8 cellular contexts compared by ENCODE assay signal in the genomic region with DNA sequence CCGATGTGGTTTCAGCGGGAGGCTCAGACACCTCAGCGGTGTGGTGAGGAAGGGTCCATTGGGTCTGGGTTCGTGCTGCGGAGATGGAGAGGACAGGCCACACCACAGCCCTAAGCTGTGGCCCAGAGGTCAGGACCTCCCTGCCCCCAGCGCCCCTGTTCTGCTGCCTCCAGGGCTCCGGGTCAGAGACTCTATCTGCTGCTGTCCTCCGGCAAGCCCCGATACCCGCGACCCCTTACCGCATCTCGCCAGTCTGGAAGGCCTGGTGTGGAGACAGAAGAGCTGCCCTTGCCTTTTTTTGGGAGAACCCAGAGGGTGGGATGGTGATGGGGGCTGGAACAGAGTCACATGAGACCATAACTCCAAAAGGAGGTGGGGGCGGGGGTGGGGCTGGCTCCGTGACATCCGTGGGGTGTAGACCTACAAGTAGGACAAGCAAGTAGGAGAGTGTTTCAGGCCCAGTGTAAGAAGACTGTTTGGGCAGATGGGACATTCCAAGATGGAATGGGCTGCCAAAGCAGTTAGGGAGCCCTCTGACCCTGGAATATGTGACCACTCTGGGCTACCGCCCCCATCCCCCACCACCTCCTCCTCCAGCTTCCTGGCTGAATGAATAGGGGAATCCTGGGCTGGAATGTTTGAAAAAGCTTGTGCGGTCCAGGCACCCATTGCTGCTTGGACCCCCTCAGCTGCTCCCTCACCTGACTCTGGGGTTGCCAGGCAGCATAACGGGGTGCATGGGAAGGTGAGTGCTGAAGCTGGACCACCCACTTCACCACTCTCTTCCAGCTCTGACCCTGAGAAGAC.
DNase-seq lines count a peak whose midpoint lies in the region; ATAC-seq and TF ChIP-seq lines count a peak whose summit lies in the region.

No MANE protein-coding gene starts in this region.

- H3K36me3 ChIP-seq in ACC112 (ENCODE audit: insufficient read depth, low read length), result no peaks in the 10 kb centered on the region
- H3K36me3 ChIP-seq in KMS-11 (ENCODE audit: insufficient read depth), result no peaks in the 10 kb centered on the region
- no peaks in the 10 kb centered on the region for H3K36me3 ChIP-seq in muscle layer of duodenum (ENCODE audit: control insufficient read depth in 1 of 2, insufficient read depth in 2 of 2, low read length in 2 of 2)

- peak overlapping the region; percentile 89 for H3K4me3 Mint-ChIP-seq in dendritic cell treated with granulocyte-macrophage colony-stimulating factor and Interleukin-4, amounts not matched to agents 40 ng/mL and 50 ng/mL, for 4 days

- H3K9me3 Mint-ChIP-seq in dendritic cell treated with granulocyte-macrophage colony-stimulating factor and Interleukin-4, amounts not matched to agents 40 ng/mL and 50 ng/mL, for 4 days, result no peaks in the 10 kb centered on the region

- H3K27ac Mint-ChIP-seq in dendritic cell treated with granulocyte-macrophage colony-stimulating factor and Interleukin-4, amounts not matched to agents 40 ng/mL and 50 ng/mL, for 4 days, result peak overlapping the region; percentile 81

- peak overlapping the region; percentile 90 for H3K4me3 ChIP-seq in ACC112 (ENCODE audit: low read depth, low read length)
- H3K4me3 ChIP-seq in KMS-11 (IDR thresholded peaks at IDR 0.05; ENCODE audit: insufficient read depth, low read depth, low read length), result no peak overlapping the region
- H3K4me3 ChIP-seq in muscle layer of duodenum (ENCODE audit: low read depth in 1 of 2, low read length in 2 of 2), result peak overlapping the region; percentile 74 to 82

- peak overlapping the region; percentile 87; the same call in 1 of the 2 replicates for H3K9ac ChIP-seq in KMS-11

- peaks cover 17% of the 10 kb centered on the region for H3K36me3 Mint-ChIP-seq in dendritic cell treated with granulocyte-macrophage colony-stimulating factor and Interleukin-4, amounts not matched to agents 40 ng/mL and 50 ng/mL, for 4 days (ENCODE audit: low read depth)

- TF ChIP-seq CTCF in KMS-11 (conservative IDR thresholded peaks at IDR 0.05; ENCODE audit: low read depth, low read length), result no peak

- intact Hi-C loops in dendritic cell treated with granulocyte-macrophage colony-stimulating factor and Interleukin-4, amounts not matched to agents 40 ng/mL and 50 ng/mL, for 4 days (cut with micrococcal nuclease), result loop anchor here (5.0 kb wide), 1 partner anchor 200 kb away; no protein-coding TSS in a partner anchor

- H3K9me3 ChIP-seq in muscle layer of duodenum (ENCODE audit: control insufficient read depth in 1 of 2, low read length in 2 of 2), result no peaks in the 10 kb centered on the region

- ATAC-seq in GM21825 (IDR thresholded peaks at IDR 0.05; ENCODE audit: unreplicated experiment) (no peak), GM19023 (IDR thresholded peaks at IDR 0.05; ENCODE audit: unreplicated experiment) (no peak)

- H3K79me2 ChIP-seq in ACC112 (ENCODE audit: control insufficient read depth, insufficient read depth, low read length, unreplicated experiment) (peaks cover 49% of the 10 kb centered on the region), KMS-11 (ENCODE audit: insufficient read depth, low read depth) (peaks cover 21% of the 10 kb centered on the region; the same call in 1 of the 2 replicates)

- no peak for DNase-seq in NCI-H2107 (lab: John Stamatoyannopoulos, UW)
- no peak for DNase-seq in stimulated activated naive CD4-positive, alpha-beta T cell treated with Interleukin-2 at 50 U/mL for 16 hours (lab: John Stamatoyannopoulos, UW)

- no peaks in the 10 kb centered on the region for H4K20me1 ChIP-seq in KMS-11 (ENCODE audit: insufficient read depth)

- H3K4me1 ChIP-seq in ACC112 (ENCODE audit: control insufficient read depth, insufficient read depth, low read length, unreplicated experiment) (peaks cover 19% of the 10 kb centered on the region), KMS-11 (ENCODE audit: low read depth, poor library complexity, severe bottlenecking) (peaks cover 7% of the 10 kb centered on the region), muscle layer of duodenum (ENCODE audit: control insufficient read depth in 1 of 2, insufficient read depth in 2 of 2, low read length in 2 of 2) (peaks cover 13 to 32% of the 10 kb centered on the region in 2 donors)

- H3K27ac ChIP-seq in ACC112 (ENCODE audit: low read depth, low read length) (peak overlapping the region; percentile 9; the same call in 1 of the 2 replicates), KMS-11 (no peak overlapping the region), muscle layer of duodenum (ENCODE audit: low read length) (peak overlapping the region; percentile 51)

- H3K4me1 Mint-ChIP-seq in dendritic cell treated with granulocyte-macrophage colony-stimulating factor and Interleukin-4, amounts not matched to agents 40 ng/mL and 50 ng/mL, for 4 days (ENCODE audit: low read depth), result peaks cover 35% of the 10 kb centered on the region

- H3K27me3 Mint-ChIP-seq in dendritic cell treated with granulocyte-macrophage colony-stimulating factor and Interleukin-4, amounts not matched to agents 40 ng/mL and 50 ng/mL, for 4 days, result peaks cover 5% of the 10 kb centered on the region

- H3K27me3 ChIP-seq in ACC112 (ENCODE audit: insufficient read depth, low read length) (no peaks in the 10 kb centered on the region), KMS-11 (ENCODE audit: insufficient read depth, low read depth) (no peaks in the 10 kb centered on the region), muscle layer of duodenum (ENCODE audit: low read depth, low read length) (no peaks in the 10 kb centered on the region)

- H3K4me2 ChIP-seq in KMS-11, result peak overlapping the region; percentile 93

- H2AFZ ChIP-seq in ACC112 (ENCODE audit: low read length, unreplicated experiment) (no peak overlapping the region), KMS-11 (ENCODE audit: low read depth) (no peak overlapping the region)
